8 cellular contexts compared by ENCODE assay signal in genomic region chr13:113864303-113864890, GRCh38. TPM values are rescaled to one million over a fixed set of nuclear protein-coding genes. Genes with fewer than 3 reads are reported as not detected.
DNase-seq lines count a peak whose midpoint lies in the region; ATAC-seq lines count a peak whose summit lies in the region.

No MANE protein-coding gene starts in this region.

- peak; percentile 80 for DNase-seq in DMS79 treated with DMSO at 0.1 percent for 48 hours (lab: John Stamatoyannopoulos, UW)
- DNase-seq in RPMI7951 (ENCODE audit: low read depth), result peak; percentile 42
- peak; percentile 48 for DNase-seq in fibroblast of gingiva (ENCODE audit: low read depth)
- no peak for DNase-seq in trophoblast cell
- DNase-seq in NCI-H2227 (lab: John Stamatoyannopoulos, UW; ENCODE audit: unreplicated experiment), result no peak
- no peak for DNase-seq in kidney glomerular epithelial cell (lab: John Stamatoyannopoulos, UW)

- H3K9me3 ChIP-seq in trophoblast cell (ENCODE audit: insufficient read depth, low read depth, low read length), result peaks cover 7% of the 10 kb centered on the region

- no peak overlapping the region for H3K23ac ChIP-seq in trophoblast cell (ENCODE audit: low read length)

- H3K79me1 ChIP-seq in trophoblast cell (ENCODE audit: low read length), result peaks cover 5% of the 10 kb centered on the region

- peaks cover 4% of the 10 kb centered on the region for H3K79me2 ChIP-seq in trophoblast cell (ENCODE audit: control insufficient read depth, insufficient read depth, low read length, poor library complexity)

- H3K14ac ChIP-seq in trophoblast cell (ENCODE audit: low read length), result no peak overlapping the region

- H3K4me2 ChIP-seq in trophoblast cell (ENCODE audit: low read length), result peak overlapping the region; percentile 95

- no peak overlapping the region for H2BK12ac ChIP-seq in trophoblast cell (ENCODE audit: low read length)

- H2AFZ ChIP-seq in trophoblast cell (ENCODE audit: insufficient read depth, low read length, poor library complexity), result no peak overlapping the region

- no peaks in the 10 kb centered on the region for H3K36me3 ChIP-seq in trophoblast cell (ENCODE audit: control insufficient read depth in 1 of 2, insufficient read depth in 2 of 2, low read length in 2 of 2)

- H4K12ac ChIP-seq in trophoblast cell (ENCODE audit: low read depth, low read length), result no peak overlapping the region

- no peak overlapping the region for H2AK5ac ChIP-seq in trophoblast cell (ENCODE audit: low read length)

- H4K8ac ChIP-seq in trophoblast cell (ENCODE audit: low read depth, low read length), result no peak overlapping the region

- no peak overlapping the region for H3K18ac ChIP-seq in trophoblast cell (ENCODE audit: low read length)

- H3K27ac ChIP-seq in trophoblast cell (ENCODE audit: low read depth, low read length), result no peak overlapping the region

- H3K4ac ChIP-seq in trophoblast cell (ENCODE audit: low read depth, low read length), result no peak overlapping the region

- H3K27me3 ChIP-seq in trophoblast cell (ENCODE audit: insufficient read depth, low read length), result peaks cover 20% of the 10 kb centered on the region

- peaks cover 21 to 26% of the 10 kb centered on the region in 2 experiments for H3K4me1 ChIP-seq in trophoblast cell (ENCODE audit: control insufficient read depth in 1 of 2, insufficient read depth in 2 of 2, low read length in 2 of 2)

- WGBS in trophoblast cell (ENCODE audit: extremely low coverage, insufficient coverage, insufficient read length), result no CpG with 5 or more reads among the region's 10 CpGs

- H3K9ac ChIP-seq in trophoblast cell (ENCODE audit: low read length), result no peak overlapping the region

- no peak overlapping the region for H4K91ac ChIP-seq in trophoblast cell (ENCODE audit: low read depth, low read length)

- H3K4me3 ChIP-seq in trophoblast cell (ENCODE audit: low read depth, low read length), result peak overlapping the region; percentile 78

- no peak overlapping the region for H2BK5ac ChIP-seq in trophoblast cell (ENCODE audit: low read depth, low read length, poor library complexity)

- ATAC-seq in GM18873 (IDR thresholded peaks at IDR 0.05; ENCODE audit: low FRiP score, unreplicated experiment), result no peak
- ATAC-seq in HG02840 (IDR thresholded peaks at IDR 0.05; ENCODE audit: low FRiP score, unreplicated experiment), result no peak

- H2BK120ac ChIP-seq in trophoblast cell (ENCODE audit: insufficient read depth, low read length, poor library complexity), result no peak overlapping the region

RNA-seq across cellular contexts. Expression of gene GAS6, which starts 0.5 kb away (rescaled TPM):
- total RNA-seq in RPMI7951 (2014; rRNA removed; shearing (Covaris generic)), result 91.2 and 119 TPM in 2 replicates
- polyA plus RNA-seq in trophoblast cell (2013), result 15.7 and 17.6 TPM in 2 replicates

Comparison
In these comparisons a context has a peak if more than half of its experiments do, and no peak if none do; other contexts are left out.
1. DNase-seq: peak in DMS79 treated with DMSO at 0.1 percent for 48 hours (single experiment), RPMI7951 (single experiment) and fibroblast of gingiva (single experiment); none in trophoblast cell (0 of 2), NCI-H2227 (single experiment) and kidney glomerular epithelial cell (single experiment).